In genomic region chr12:7638764-7639570, GRCh38 we compare ENCODE assay signal across 8 cellular contexts. TPM values are rescaled to one million over a fixed set of nuclear protein-coding genes. Genes with fewer than 3 reads are reported as not detected.
DNase-seq lines count a peak whose midpoint lies in the region; ATAC-seq and TF ChIP-seq lines count a peak whose summit lies in the region.

No MANE protein-coding gene starts in this region.

- no peak overlapping the region for H3K4ac ChIP-seq in H9 (ENCODE audit: low read depth, low read length)

- no peaks in the 10 kb centered on the region for H3K9me3 Mint-ChIP-seq in H9
- H3K9me3 Mint-ChIP-seq in T-cell, result no peaks in the 10 kb centered on the region

- H3K4me1 ChIP-seq in DND-41 (ENCODE audit: insufficient read depth, low read length) (peaks cover 37% of the 10 kb centered on the region), H9 (ENCODE audit: insufficient read depth, low read length) (peaks cover 7% of the 10 kb centered on the region; the same call in 1 of the 2 replicates), right cardiac atrium (ENCODE audit: control insufficient read depth, insufficient read depth, low read length) (no peaks in the 10 kb centered on the region)

- WGBS in H9 (ENCODE audit: extremely low coverage, insufficient read length, low lambda C conversion rate), result no CpG with 5 or more reads among the region's 18 CpGs
- 32% methylated on average over 18 of the region's 18 CpGs for WGBS in right cardiac atrium

- H3K4me2 ChIP-seq in DND-41 (ENCODE audit: insufficient read depth, low read length), result peak overlapping the region; percentile 62
- H3K4me2 ChIP-seq in H9 (ENCODE audit: insufficient read depth, insufficient read length, low read length), result peak overlapping the region; percentile 70

- no peak overlapping the region for H3K18ac ChIP-seq in H9 (ENCODE audit: insufficient read length, low read depth, low read length)

- no peak overlapping the region for H2BK120ac ChIP-seq in H9 (ENCODE audit: low read depth, low read length, poor library complexity, severe bottlenecking)

- no peak overlapping the region for H3K23ac ChIP-seq in H9 (ENCODE audit: insufficient read length, low read depth, low read length)

- no peaks in the 10 kb centered on the region; the same call in 1 of the 2 replicates for H3K27me3 Mint-ChIP-seq in H9 (ENCODE audit: low read depth)
- peaks cover under 1 to 8% of the 10 kb centered on the region in 2 donors for H3K27me3 Mint-ChIP-seq in T-cell

- no peaks in the 10 kb centered on the region for H3K27me3 ChIP-seq in DND-41 (ENCODE audit: insufficient read depth, low read length, poor library complexity)
- no peaks in the 10 kb centered on the region for H3K27me3 ChIP-seq in H9 (ENCODE audit: insufficient read depth, low read length)
- H3K27me3 ChIP-seq in right cardiac atrium (ENCODE audit: control insufficient read depth, insufficient read depth), result no peaks in the 10 kb centered on the region

- POLR2A ChIA-PET in T-cell (lab: Charles Lee), result interaction anchor here in 1 of 2 donors (0.6 kb wide), 1 partner anchor 407 kb away, joined by 7 read pairs; no protein-coding TSS in a partner anchor

- H4K20me1 ChIP-seq in DND-41 (ENCODE audit: insufficient read depth, low read length) (no peaks in the 10 kb centered on the region), H9 (ENCODE audit: control insufficient read depth, insufficient read depth, insufficient read length) (no peaks in the 10 kb centered on the region)

- intact Hi-C loops in right cardiac atrium (cut with DNase I), result loop anchor here in 3 of 4 donors (2.0 to 5.0 kb wide), 2 partner anchors 418 to 422 kb away; no protein-coding TSS in a partner anchor

- no peak overlapping the region for H3K14ac ChIP-seq in H9 (ENCODE audit: insufficient read depth, low read length)

- ATAC-seq in DND-41 (ENCODE audit: insufficient read depth, low read depth) (peak; percentile 61), T-cell (replicated peaks in 1 of 4) (peak; percentile 76 to 82 (median 78)), right cardiac atrium (peak; percentile 96 to 97)

- CTCF ChIA-PET in T-cell (lab: Charles Lee), result interaction anchor here (0.7 to 1.4 kb wide), 4 partner anchors 9 to 497 kb away, joined by 3 to 4 read pairs (median 3); no protein-coding TSS in a partner anchor

- no peak overlapping the region for H3T11ph ChIP-seq in H9 (ENCODE audit: low read length)

- H3K27ac Mint-ChIP-seq in H9 (peak overlapping the region in 2 of 3 experiments; percentile 20 to 59; a peak in 4 of 7 replicates), T-cell (peak overlapping the region; percentile 50 to 91)

- H3K9me3 ChIP-seq in DND-41 (ENCODE audit: insufficient read depth, low read length, severe bottlenecking) (no peaks in the 10 kb centered on the region), H9 (ENCODE audit: control insufficient read depth, low read depth, low read length) (no peaks in the 10 kb centered on the region), right cardiac atrium (ENCODE audit: control insufficient read depth, low read length) (no peaks in the 10 kb centered on the region)

- H3K36me3 Mint-ChIP-seq in H9 (ENCODE audit: insufficient read depth in 1 of 3, low read depth in 3 of 3) (no peaks in the 10 kb centered on the region; a peak in 1 of 7 replicates), T-cell (peaks cover 5% of the 10 kb centered on the region)

- H2AK5ac ChIP-seq in H9 (ENCODE audit: insufficient read length, low read length), result no peak overlapping the region

- H3K9ac ChIP-seq in DND-41 (ENCODE audit: low read depth, low read length) (peak overlapping the region; percentile 57), H9 (ENCODE audit: extremely low read depth, insufficient read length, low read length) (no peak overlapping the region)

- H2BK5ac ChIP-seq in H9 (ENCODE audit: insufficient read length, low read length), result no peak overlapping the region

- no peak overlapping the region for H4K8ac ChIP-seq in H9 (replicated peaks; ENCODE audit: insufficient read length, low read depth, low read length)

- no peaks in the 10 kb centered on the region for H3K79me2 ChIP-seq in DND-41 (ENCODE audit: insufficient read depth, low read length)
- no peaks in the 10 kb centered on the region for H3K79me2 ChIP-seq in H9 (ENCODE audit: insufficient read depth, low read length)

- H3K4me3 ChIP-seq in DND-41 (ENCODE audit: low read depth in 1 of 2, low read length in 2 of 2) (peak overlapping the region; percentile 22 to 54; a peak in 3 of 4 replicates), right cardiac atrium (ENCODE audit: low read length) (peak overlapping the region; percentile 5)

- peak; percentile 90 for TF ChIP-seq CTCF in DND-41 (IDR thresholded peaks at IDR 0.05; ENCODE audit: borderline replicate concordance, extremely low read depth, low read length, poor library complexity, severe bottlenecking)
- TF ChIP-seq CTCF in H9 (conservative IDR thresholded peaks at IDR 0.05), result peak; percentile 93

- H3K4me3 Mint-ChIP-seq in H9, result peak overlapping the region; percentile 73 to 81
- H3K4me3 Mint-ChIP-seq in T-cell, result peak overlapping the region; percentile 60 to 78 (median 70)

- H3K27ac ChIP-seq in DND-41 (ENCODE audit: low read length) (peak overlapping the region; percentile 88), H9 (ENCODE audit: insufficient read length, low read depth, low read length) (no peak overlapping the region), right cardiac atrium (ENCODE audit: low read length) (peak overlapping the region; percentile 19)

- no peak overlapping the region for H2BK12ac ChIP-seq in H9 (ENCODE audit: insufficient read length, low read depth, low read length)

- H4K5ac ChIP-seq in H9 (ENCODE audit: insufficient read length, low read depth, low read length), result no peak overlapping the region

- DNase-seq in DND-41 (peak; percentile 82), H9 (peak; percentile 91), NCI-H128 (lab: John Stamatoyannopoulos, UW; ENCODE audit: unreplicated experiment) (peak; percentile 90), T-cell (peak; percentile 34 to 83 (median 70)), amniotic epithelial cell (ENCODE audit: low read depth) (peak; percentile 69), right cardiac atrium (peak; percentile 68 to 83 (median 77)), putamen (ENCODE audit: low spot score) (peak; percentile 82), cortex of kidney (lab: John Stamatoyannopoulos, UW) (no peak)

- no peak overlapping the region for H2BK15ac ChIP-seq in H9 (ENCODE audit: low read depth, low read length)

- H3K4me1 Mint-ChIP-seq in H9 (peaks cover 36 to 43% of the 10 kb centered on the region in 2 experiments), T-cell (peaks cover 33 to 44% (median 37%) of the 10 kb centered on the region in 3 donors)

- H2AFZ ChIP-seq in DND-41 (ENCODE audit: low read depth, low read length) (peak overlapping the region; percentile 62), H9 (ENCODE audit: low read length) (no peak overlapping the region)

- H3K79me1 ChIP-seq in H9 (ENCODE audit: insufficient read depth, low read depth, low read length, poor library complexity, severe bottlenecking), result no peaks in the 10 kb centered on the region

- no peaks in the 10 kb centered on the region for H3K36me3 ChIP-seq in DND-41 (ENCODE audit: insufficient read depth, low read length)

- no peak overlapping the region for H2BK20ac ChIP-seq in H9 (ENCODE audit: low read depth, low read length, poor library complexity, severe bottlenecking)

- no peak overlapping the region for H4K91ac ChIP-seq in H9 (ENCODE audit: insufficient read length, low read depth, low read length)

- peaks cover 3% of the 10 kb centered on the region for H3K23me2 ChIP-seq in H9 (ENCODE audit: insufficient read length, low read depth, low read length, poor library complexity, severe bottlenecking)

- H3K56ac ChIP-seq in H9 (ENCODE audit: insufficient read length, low read depth, low read length), result no peak overlapping the region

RNA-seq across cellular contexts. Expression of gene APOBEC1, which starts 26.7 kb away (rescaled TPM):
- total RNA-seq in H9 (2021) (not detected in 2 replicates), T-cell (not detected), right cardiac atrium (not detected)
- not detected for polyA plus RNA-seq in right cardiac atrium

RNA-seq across cellular contexts. Expression of gene GDF3, which starts 56.6 kb away (rescaled TPM):
- total RNA-seq in H9 (2021), result 9.1 and 9.9 TPM in 2 replicates
- total RNA-seq in T-cell, result not detected
- under 1 TPM in 1 of 4 donors, not detected in 3; 0.26 TPM for total RNA-seq in right cardiac atrium
- 0.32 TPM for polyA plus RNA-seq in right cardiac atrium
